In genomic region chr7:127758105-127758504, GRCh38 we compare ENCODE assay signal across 19 cellular contexts.
"Had no signal": no experiment of that assay in that cellular context is flagged by ENCODE, and none has a peak within 500 bp of the region (broad histone marks: within the 10 kb centered on the region; RNA-seq: fewer than 3 reads in every experiment).

No MANE protein-coding gene starts in this region.

- H3K4me3 ChIP-seq: right atrium auricular region, smooth muscle cell, stomach, testis, upper lobe of right lung had no signal

- FAIRE-seq: bronchial epithelial cell, TTC549 had no signal

- H3K27me3 ChIP-seq: right atrium auricular region, stomach, testis, upper lobe of right lung had no signal

- H3K9me3 Mint-ChIP-seq: activated naive CD8-positive, alpha-beta T cell treated with anti-CD3 and anti-CD28 coated beads, Interleukin-2, amount 10 ng/mL, durations not matched to agents 7 days and 5 days; naive thymus-derived CD8-positive, alpha-beta T cell had no signal

- H3K27ac ChIP-seq: epithelial cell of prostate, right atrium auricular region, stomach, testis, upper lobe of right lung had no signal

- ATAC-seq: activated CD4-positive, CD25-positive, alpha-beta regulatory T cell treated with anti-CD3 and anti-CD28 coated beads, Interleukin-2, amount 50 U/mL, for 24 hours; naive thymus-derived CD8-positive, alpha-beta T cell; upper lobe of right lung had no signal

- H3K9me3 ChIP-seq: right atrium auricular region, stomach, testis, upper lobe of right lung had no signal

- H3K4me2 ChIP-seq: smooth muscle cell had no signal

- H3K4me1 ChIP-seq: testis, upper lobe of right lung had no signal

- H3K27ac Mint-ChIP-seq: activated naive CD8-positive, alpha-beta T cell treated with anti-CD3 and anti-CD28 coated beads, Interleukin-2, amount 10 ng/mL, durations not matched to agents 7 days and 5 days had no signal

- DNase-seq: activated CD4-positive, alpha-beta T cell treated with anti-CD3 and anti-CD28 coated beads, Interleukin-2, amount 50 U/mL, for 1 hour; activated CD8-positive, alpha-beta memory T cell treated with anti-CD3 and anti-CD28 coated beads for 24 hours; activated naive CD8-positive, alpha-beta T cell treated with anti-CD3 and anti-CD28 coated beads, Interleukin-2, amount 10 ng/mL, durations not matched to agents 7 days and 5 days; aorta; foreskin fibroblast; hypothalamus; mesenchymal stem cell; naive thymus-derived CD8-positive, alpha-beta T cell; nucleus accumbens; posterior cingulate gyrus; stomach; testis; upper lobe of right lung had no signal

- H3K36me3 ChIP-seq: right atrium auricular region, stomach, upper lobe of right lung had no signal

- H3K27me3 Mint-ChIP-seq: activated naive CD8-positive, alpha-beta T cell treated with anti-CD3 and anti-CD28 coated beads, Interleukin-2, amount 10 ng/mL, durations not matched to agents 7 days and 5 days; naive thymus-derived CD8-positive, alpha-beta T cell had no signal

- H3K4me3 Mint-ChIP-seq: activated naive CD8-positive, alpha-beta T cell treated with anti-CD3 and anti-CD28 coated beads, Interleukin-2, amount 10 ng/mL, durations not matched to agents 7 days and 5 days; naive thymus-derived CD8-positive, alpha-beta T cell had no signal
